ENCODE assay signal across 8 cellular contexts in the genomic region with DNA sequence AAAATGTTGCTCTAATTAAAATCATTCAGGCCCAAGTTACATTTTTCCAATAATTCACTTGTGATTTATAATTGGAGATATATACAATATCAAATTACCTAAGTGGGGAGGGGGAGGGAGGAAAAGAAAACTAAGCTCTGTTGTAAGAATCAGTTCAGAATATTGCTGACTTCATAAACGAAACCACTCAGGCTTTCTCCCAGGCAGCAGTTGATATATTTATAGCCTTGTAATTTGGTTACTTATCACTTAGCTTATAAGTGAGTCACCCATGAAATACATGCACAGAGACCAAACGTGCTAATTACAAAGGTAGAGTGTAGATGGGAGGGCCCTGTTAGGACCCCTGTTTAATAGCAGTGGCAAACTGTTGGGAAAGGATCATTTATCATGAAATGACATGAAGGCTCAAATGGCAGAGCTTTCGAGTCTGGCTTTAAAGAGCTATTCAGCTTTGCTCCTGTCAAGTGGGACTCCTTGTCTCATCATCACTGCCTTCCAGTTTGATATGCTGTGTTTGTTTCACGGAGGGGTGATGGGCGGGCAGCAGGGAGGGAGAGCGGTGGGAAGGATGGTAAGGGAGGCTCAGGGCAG.
DNase-seq lines count a peak whose midpoint lies in the region; ATAC-seq and TF ChIP-seq lines count a peak whose summit lies in the region.

No MANE protein-coding gene starts in this region.

- H3K4me3 Mint-ChIP-seq in type B pancreatic cell: peak overlapping the region; percentile 20

- DNase-seq in NCI-H2107 treated with DMSO at 0.1 percent for 48 hours (lab: John Stamatoyannopoulos, UW; ENCODE audit: unreplicated experiment) (peak; percentile 41), NCI-H2107 (lab: John Stamatoyannopoulos, UW) (no peak), NCI-H2227 (lab: John Stamatoyannopoulos, UW; ENCODE audit: unreplicated experiment) (peak; percentile 81), fibroblast of peridontal ligament (ENCODE audit: extremely low read depth) (peak; percentile 92), type B pancreatic cell (ENCODE audit: extremely low spot score, unreplicated experiment) (no peak), KG1 (lab: John Stamatoyannopoulos, UW) (no peak), middle frontal gyrus (ENCODE audit: extremely low spot score, low spot score) (no peak)

- ATAC-seq in GM21515 (IDR thresholded peaks at IDR 0.05; ENCODE audit: unreplicated experiment): no peak

- H3K4me1 Mint-ChIP-seq in type B pancreatic cell (ENCODE audit: unreplicated experiment): peaks cover 17% of the 10 kb centered on the region

- peaks cover 3% of the 10 kb centered on the region for H3K9me3 Mint-ChIP-seq in type B pancreatic cell

- peak overlapping the region; percentile 21 for H3K27ac Mint-ChIP-seq in type B pancreatic cell

- H3K36me3 Mint-ChIP-seq in type B pancreatic cell: no peaks in the 10 kb centered on the region

- no peak for TF ChIP-seq CTCF in type B pancreatic cell (conservative IDR thresholded peaks at IDR 0.05)

- H3K27me3 Mint-ChIP-seq in type B pancreatic cell: no peaks in the 10 kb centered on the region

Comparison
In these comparisons a context has a peak if more than half of its experiments do, and no peak if none do; other contexts are left out.
1. DNase-seq: peak in NCI-H2107 treated with DMSO at 0.1 percent for 48 hours (single experiment), NCI-H2227 (single experiment) and fibroblast of peridontal ligament (single experiment); none in NCI-H2107 (single experiment), type B pancreatic cell (single experiment), KG1 (single experiment) and middle frontal gyrus (single experiment).